1 cellular context compared by ENCODE assay signal in the genomic region with DNA sequence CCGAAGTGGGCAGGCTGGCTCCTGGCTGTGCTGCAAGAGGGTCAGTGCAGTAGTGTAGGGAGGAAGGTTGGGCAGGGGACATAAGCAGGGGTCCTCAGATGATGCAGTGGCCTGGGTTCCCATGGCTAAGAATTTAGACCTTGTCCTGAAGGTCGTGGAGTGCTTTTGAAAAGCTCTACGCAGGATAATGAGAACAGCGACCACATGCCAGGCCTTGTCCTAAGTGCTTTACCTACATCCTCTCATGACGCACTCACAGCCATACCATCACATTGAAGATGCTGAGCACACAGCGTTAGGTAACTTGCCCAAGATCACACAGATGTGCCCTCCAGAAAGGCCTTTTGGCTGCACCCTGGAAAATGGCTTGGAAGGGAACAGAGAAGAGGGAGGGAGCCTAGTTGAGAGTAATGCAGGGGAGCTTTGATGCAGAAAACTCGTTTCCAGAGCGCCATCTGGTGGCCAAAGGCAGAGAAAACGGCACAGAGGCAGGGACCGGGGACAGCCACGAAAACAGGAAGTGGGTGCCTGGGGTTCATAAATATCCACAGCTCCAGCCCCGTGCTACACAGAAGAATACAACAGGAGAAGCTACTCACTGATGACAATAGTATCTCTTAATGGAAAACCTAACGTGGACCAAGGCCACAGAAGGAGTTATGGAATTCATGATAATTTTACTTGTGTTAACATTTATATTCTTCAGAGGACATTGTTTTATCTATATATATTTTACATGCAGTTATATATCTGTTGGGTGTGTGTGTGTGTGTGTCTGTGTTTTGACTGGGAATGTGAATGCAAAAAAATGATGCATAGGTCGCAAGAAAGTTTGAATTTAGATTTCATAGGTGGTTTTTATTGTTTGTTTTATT.
TF ChIP-seq lines count a peak whose summit lies in the region.

No MANE protein-coding gene starts in this region.

TF ChIP-seq in HepG2, 621 proteins besides CTCF, POLR2A, EP300 and RAD21 (continued from another document and continues in another):
- TF ChIP-seq MTF2 (CRISPR knock-in tag; IDR thresholded peaks at IDR 0.05; ENCODE audit: borderline replicate concordance) (no peak), YEATS2 (CRISPR knock-in tag; IDR thresholded peaks at IDR 0.05; ENCODE audit: borderline replicate concordance) (peak; percentile 38; the same call in 1 of the 2 replicates), ZNF329 (CRISPR knock-in tag; IDR thresholded peaks at IDR 0.05; ENCODE audit: low read depth) (no peak), NR3C1 (CRISPR knock-in tag; IDR thresholded peaks at IDR 0.05) (no peak), ZBTB20 (CRISPR knock-in tag; IDR thresholded peaks at IDR 0.05; ENCODE audit: borderline replicate concordance, low read depth) (no peak), HCFC1 (IDR thresholded peaks at IDR 0.05; ENCODE audit: low read depth, low read length) (no peak), KDM3A (CRISPR knock-in tag; IDR thresholded peaks at IDR 0.05; ENCODE audit: low read depth) (peak; percentile 56; the same call in 1 of the 2 replicates), SRSF4 (IDR thresholded peaks at IDR 0.05; ENCODE audit: low read depth, low read length, poor library complexity, severe bottlenecking) (no peak), ELF1 (CRISPR knock-in tag; IDR thresholded peaks at IDR 0.05) (peak; percentile 88), DPF2 (CRISPR knock-in tag; IDR thresholded peaks at IDR 0.05; ENCODE audit: borderline replicate concordance, low read depth) (no peak), SYNCRIP (IDR thresholded peaks at IDR 0.05; ENCODE audit: insufficient read depth, low read depth, low read length) (no peak), NFIC (IDR thresholded peaks at IDR 0.05; ENCODE audit: low read length) (no peak), ZIK1 (CRISPR knock-in tag; IDR thresholded peaks at IDR 0.05; ENCODE audit: borderline replicate concordance, low read depth) (no peak), RAD51 (IDR thresholded peaks at IDR 0.05; ENCODE audit: borderline replicate concordance) (no peak), PCBP1 (IDR thresholded peaks at IDR 0.05; ENCODE audit: borderline replicate concordance, low read depth, low read length) (no peak), KAT8 (CRISPR knock-in tag; IDR thresholded peaks at IDR 0.05) (peak; percentile 62; the same call in 1 of the 2 replicates), BCL6 (CRISPR knock-in tag; IDR thresholded peaks at IDR 0.05) (no peak), ZFP36L1 (CRISPR knock-in tag; IDR thresholded peaks at IDR 0.05) (no peak), ZNF841 (CRISPR knock-in tag; IDR thresholded peaks at IDR 0.05; ENCODE audit: borderline replicate concordance) (no peak), KDM2A (CRISPR knock-in tag; IDR thresholded peaks at IDR 0.05; ENCODE audit: borderline replicate concordance, low read depth) (peak; percentile 53; the same call in 1 of the 2 replicates), PAWR (CRISPR knock-in tag; IDR thresholded peaks at IDR 0.05; ENCODE audit: borderline replicate concordance) (no peak), ZNF543 (CRISPR knock-in tag; IDR thresholded peaks at IDR 0.05) (no peak), ZNF17 (CRISPR knock-in tag; IDR thresholded peaks at IDR 0.05) (no peak), SMAD9 (CRISPR knock-in tag; IDR thresholded peaks at IDR 0.05) (no peak), ZNF563 (CRISPR knock-in tag; IDR thresholded peaks at IDR 0.05) (no peak), ZNF629 (CRISPR knock-in tag; conservative IDR thresholded peaks at IDR 0.05) (no peak), ZKSCAN1 (IDR thresholded peaks at IDR 0.05; ENCODE audit: low read length) (no peak), GATAD2A (CRISPR knock-in tag; IDR thresholded peaks at IDR 0.05) (0 out of 2 replicates have a peak, but pooled peaks have one; percentile 34), GATAD1 (CRISPR knock-in tag; IDR thresholded peaks at IDR 0.05) (0 out of 2 replicates have a peak, but pooled peaks have one; percentile 13), ZSCAN12 (CRISPR knock-in tag; IDR thresholded peaks at IDR 0.05) (no peak), ZNF891 (CRISPR knock-in tag; IDR thresholded peaks at IDR 0.05) (no peak), ZNF589 (CRISPR knock-in tag; conservative IDR thresholded peaks at IDR 0.05) (no peak), GFI1 (CRISPR knock-in tag; IDR thresholded peaks at IDR 0.05; ENCODE audit: borderline replicate concordance) (no peak), ZNF660 (CRISPR knock-in tag; IDR thresholded peaks at IDR 0.05; ENCODE audit: borderline replicate concordance, low read depth) (no peak), ELF3 (CRISPR knock-in tag; IDR thresholded peaks at IDR 0.05) (peak; percentile 72), KLF12 (CRISPR knock-in tag; IDR thresholded peaks at IDR 0.05; ENCODE audit: borderline replicate concordance) (no peak), REL (CRISPR knock-in tag; conservative IDR thresholded peaks at IDR 0.05) (no peak), ZNF431 (CRISPR knock-in tag; IDR thresholded peaks at IDR 0.05; ENCODE audit: borderline replicate concordance, low read depth) (no peak), HDAC2 (CRISPR knock-in tag; IDR thresholded peaks at IDR 0.05) (0 out of 2 replicates have a peak, but pooled peaks have one; percentile 20), MATR3 (CRISPR knock-in tag; IDR thresholded peaks at IDR 0.05) (no peak)
- TF ChIP-seq, protein P1, sequence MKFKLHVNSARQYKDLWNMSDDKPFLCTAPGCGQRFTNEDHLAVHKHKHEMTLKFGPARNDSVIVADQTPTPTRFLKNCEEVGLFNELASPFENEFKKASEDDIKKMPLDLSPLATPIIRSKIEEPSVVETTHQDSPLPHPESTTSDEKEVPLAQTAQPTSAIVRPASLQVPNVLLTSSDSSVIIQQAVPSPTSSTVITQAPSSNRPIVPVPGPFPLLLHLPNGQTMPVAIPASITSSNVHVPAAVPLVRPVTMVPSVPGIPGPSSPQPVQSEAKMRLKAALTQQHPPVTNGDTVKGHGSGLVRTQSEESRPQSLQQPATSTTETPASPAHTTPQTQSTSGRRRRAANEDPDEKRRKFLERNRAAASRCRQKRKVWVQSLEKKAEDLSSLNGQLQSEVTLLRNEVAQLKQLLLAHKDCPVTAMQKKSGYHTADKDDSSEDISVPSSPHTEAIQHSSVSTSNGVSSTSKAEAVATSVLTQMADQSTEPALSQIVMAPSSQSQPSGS (CRISPR knock-in tag; IDR thresholded peaks at IDR 0.05): no peak
- TF ChIP-seq, protein P2, sequence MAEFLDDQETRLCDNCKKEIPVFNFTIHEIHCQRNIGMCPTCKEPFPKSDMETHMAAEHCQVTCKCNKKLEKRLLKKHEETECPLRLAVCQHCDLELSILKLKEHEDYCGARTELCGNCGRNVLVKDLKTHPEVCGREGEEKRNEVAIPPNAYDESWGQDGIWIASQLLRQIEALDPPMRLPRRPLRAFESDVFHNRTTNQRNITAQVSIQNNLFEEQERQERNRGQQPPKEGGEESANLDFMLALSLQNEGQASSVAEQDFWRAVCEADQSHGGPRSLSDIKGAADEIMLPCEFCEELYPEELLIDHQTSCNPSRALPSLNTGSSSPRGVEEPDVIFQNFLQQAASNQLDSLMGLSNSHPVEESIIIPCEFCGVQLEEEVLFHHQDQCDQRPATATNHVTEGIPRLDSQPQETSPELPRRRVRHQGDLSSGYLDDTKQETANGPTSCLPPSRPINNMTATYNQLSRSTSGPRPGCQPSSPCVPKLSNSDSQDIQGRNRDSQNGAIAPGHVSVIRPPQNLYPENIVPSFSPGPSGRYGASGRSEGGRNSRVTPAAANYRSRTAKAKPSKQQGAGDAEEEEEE (CRISPR knock-in tag; IDR thresholded peaks at IDR 0.05; ENCODE audit: borderline replicate concordance): 0 out of 2 replicates have a peak, but pooled peaks have one; percentile 29
- TF ChIP-seq, protein P3, sequence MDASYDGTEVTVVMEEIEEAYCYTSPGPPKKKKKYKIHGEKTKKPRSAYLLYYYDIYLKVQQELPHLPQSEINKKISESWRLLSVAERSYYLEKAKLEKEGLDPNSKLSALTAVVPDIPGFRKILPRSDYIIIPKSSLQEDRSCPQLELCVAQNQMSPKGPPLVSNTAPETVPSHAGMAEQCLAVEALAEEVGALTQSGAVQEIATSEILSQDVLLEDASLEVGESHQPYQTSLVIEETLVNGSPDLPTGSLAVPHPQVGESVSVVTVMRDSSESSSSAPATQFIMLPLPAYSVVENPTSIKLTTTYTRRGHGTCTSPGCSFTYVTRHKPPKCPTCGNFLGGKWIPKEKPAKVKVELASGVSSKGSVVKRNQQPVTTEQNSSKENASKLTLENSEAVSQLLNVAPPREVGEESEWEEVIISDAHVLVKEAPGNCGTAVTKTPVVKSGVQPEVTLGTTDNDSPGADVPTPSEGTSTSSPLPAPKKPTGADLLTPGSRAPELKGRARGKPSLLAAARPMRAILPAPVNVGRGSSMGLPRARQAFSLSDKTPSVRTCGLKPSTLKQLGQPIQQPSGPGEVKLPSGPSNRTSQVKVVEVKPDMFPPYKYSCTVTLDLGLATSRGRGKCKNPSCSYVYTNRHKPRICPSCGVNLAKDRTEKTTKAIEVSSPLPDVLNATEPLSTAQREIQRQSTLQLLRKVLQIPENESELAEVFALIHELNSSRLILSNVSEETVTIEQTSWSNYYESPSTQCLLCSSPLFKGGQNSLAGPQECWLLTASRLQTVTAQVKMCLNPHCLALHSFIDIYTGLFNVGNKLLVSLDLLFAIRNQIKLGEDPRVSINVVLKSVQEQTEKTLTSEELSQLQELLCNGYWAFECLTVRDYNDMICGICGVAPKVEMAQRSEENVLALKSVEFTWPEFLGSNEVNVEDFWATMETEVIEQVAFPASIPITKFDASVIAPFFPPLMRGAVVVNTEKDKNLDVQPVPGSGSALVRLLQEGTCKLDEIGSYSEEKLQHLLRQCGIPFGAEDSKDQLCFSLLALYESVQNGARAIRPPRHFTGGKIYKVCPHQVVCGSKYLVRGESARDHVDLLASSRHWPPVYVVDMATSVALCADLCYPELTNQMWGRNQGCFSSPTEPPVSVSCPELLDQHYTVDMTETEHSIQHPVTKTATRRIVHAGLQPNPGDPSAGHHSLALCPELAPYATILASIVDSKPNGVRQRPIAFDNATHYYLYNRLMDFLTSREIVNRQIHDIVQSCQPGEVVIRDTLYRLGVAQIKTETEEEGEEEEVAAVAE (CRISPR knock-in tag; IDR thresholded peaks at IDR 0.05; ENCODE audit: borderline replicate concordance): no peak
- TF ChIP-seq, protein P4, sequence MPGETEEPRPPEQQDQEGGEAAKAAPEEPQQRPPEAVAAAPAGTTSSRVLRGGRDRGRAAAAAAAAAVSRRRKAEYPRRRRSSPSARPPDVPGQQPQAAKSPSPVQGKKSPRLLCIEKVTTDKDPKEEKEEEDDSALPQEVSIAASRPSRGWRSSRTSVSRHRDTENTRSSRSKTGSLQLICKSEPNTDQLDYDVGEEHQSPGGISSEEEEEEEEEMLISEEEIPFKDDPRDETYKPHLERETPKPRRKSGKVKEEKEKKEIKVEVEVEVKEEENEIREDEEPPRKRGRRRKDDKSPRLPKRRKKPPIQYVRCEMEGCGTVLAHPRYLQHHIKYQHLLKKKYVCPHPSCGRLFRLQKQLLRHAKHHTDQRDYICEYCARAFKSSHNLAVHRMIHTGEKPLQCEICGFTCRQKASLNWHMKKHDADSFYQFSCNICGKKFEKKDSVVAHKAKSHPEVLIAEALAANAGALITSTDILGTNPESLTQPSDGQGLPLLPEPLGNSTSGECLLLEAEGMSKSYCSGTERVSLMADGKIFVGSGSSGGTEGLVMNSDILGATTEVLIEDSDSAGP (CRISPR knock-in tag; IDR thresholded peaks at IDR 0.05; ENCODE audit: borderline replicate concordance): peak; percentile 43; the same call in 1 of the 2 replicates
- TF ChIP-seq, protein P5, sequence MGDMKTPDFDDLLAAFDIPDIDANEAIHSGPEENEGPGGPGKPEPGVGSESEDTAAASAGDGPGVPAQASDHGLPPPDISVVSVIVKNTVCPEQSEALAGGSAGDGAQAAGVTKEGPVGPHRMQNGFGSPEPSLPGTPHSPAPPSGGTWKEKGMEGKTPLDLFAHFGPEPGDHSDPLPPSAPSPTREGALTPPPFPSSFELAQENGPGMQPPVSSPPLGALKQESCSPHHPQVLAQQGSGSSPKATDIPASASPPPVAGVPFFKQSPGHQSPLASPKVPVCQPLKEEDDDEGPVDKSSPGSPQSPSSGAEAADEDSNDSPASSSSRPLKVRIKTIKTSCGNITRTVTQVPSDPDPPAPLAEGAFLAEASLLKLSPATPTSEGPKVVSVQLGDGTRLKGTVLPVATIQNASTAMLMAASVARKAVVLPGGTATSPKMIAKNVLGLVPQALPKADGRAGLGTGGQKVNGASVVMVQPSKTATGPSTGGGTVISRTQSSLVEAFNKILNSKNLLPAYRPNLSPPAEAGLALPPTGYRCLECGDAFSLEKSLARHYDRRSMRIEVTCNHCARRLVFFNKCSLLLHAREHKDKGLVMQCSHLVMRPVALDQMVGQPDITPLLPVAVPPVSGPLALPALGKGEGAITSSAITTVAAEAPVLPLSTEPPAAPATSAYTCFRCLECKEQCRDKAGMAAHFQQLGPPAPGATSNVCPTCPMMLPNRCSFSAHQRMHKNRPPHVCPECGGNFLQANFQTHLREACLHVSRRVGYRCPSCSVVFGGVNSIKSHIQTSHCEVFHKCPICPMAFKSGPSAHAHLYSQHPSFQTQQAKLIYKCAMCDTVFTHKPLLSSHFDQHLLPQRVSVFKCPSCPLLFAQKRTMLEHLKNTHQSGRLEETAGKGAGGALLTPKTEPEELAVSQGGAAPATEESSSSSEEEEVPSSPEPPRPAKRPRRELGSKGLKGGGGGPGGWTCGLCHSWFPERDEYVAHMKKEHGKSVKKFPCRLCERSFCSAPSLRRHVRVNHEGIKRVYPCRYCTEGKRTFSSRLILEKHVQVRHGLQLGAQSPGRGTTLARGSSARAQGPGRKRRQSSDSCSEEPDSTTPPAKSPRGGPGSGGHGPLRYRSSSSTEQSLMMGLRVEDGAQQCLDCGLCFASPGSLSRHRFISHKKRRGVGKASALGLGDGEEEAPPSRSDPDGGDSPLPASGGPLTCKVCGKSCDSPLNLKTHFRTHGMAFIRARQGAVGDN (CRISPR knock-in tag; IDR thresholded peaks at IDR 0.05): 0 out of 2 replicates have a peak, but pooled peaks have one; percentile 3
- TF ChIP-seq, protein P6, sequence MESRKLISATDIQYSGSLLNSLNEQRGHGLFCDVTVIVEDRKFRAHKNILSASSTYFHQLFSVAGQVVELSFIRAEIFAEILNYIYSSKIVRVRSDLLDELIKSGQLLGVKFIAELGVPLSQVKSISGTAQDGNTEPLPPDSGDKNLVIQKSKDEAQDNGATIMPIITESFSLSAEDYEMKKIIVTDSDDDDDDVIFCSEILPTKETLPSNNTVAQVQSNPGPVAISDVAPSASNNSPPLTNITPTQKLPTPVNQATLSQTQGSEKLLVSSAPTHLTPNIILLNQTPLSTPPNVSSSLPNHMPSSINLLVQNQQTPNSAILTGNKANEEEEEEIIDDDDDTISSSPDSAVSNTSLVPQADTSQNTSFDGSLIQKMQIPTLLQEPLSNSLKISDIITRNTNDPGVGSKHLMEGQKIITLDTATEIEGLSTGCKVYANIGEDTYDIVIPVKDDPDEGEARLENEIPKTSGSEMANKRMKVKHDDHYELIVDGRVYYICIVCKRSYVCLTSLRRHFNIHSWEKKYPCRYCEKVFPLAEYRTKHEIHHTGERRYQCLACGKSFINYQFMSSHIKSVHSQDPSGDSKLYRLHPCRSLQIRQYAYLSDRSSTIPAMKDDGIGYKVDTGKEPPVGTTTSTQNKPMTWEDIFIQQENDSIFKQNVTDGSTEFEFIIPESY (CRISPR knock-in tag; IDR thresholded peaks at IDR 0.05): 0 out of 2 replicates have a peak, but pooled peaks have one; percentile 18
